Comparison of ENCODE assay signal across 15 cellular contexts in the genomic region with DNA sequence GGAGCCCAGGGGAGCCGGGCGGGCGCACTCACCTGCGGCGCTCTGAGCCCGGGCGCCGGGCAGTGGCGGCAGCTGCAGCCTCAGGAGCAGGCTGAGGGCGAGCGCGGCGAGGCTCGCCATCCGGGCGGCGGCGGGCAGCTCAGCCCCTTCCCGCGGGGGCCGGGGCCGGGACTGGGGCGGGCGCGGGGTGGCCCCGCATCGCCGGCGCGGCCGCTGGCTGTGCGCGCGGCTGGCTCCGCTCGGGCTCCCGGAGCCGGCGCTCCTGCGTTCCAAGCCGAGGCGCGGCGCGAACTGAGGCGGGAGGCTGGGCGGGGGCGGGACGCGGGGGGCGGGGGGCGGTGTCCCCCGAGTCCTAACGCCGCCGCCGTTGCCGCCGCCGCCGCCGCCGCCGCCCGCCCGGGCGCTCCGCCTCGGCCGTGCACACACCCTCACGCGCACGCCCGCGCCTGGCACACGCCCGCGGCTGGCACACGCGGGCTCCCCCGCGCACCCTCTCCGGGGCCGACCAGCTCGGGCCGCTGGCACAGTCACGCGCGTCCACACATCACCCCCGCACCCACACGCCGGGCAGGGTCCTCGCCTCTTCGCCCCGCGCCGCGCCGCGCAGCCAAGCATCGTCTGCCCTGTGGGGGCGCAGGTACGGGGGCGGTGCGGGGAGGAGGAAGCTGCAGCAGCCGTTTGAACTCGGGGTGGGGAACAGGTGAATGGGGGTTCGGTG.
DNase-seq lines count a peak whose midpoint lies in the region; ATAC-seq lines count a peak whose summit lies in the region.
"Had no signal": no experiment of that assay in that cellular context is flagged by ENCODE, and none has a peak within 500 bp of the region (broad histone marks: within the 10 kb centered on the region; RNA-seq: fewer than 3 reads in every experiment).

A gene (minus strand): TSS at position 293 of the 718 bp plus-strand sequence. CDS start 173 bp downstream, at position 120.

- H3K36me3 Mint-ChIP-seq in stimulated activated naive B cell treated with anti-CD40 and anti-IgM and Interleukin-4, amounts not matched to agents 10 μg/mL and 1 μg/mL and 100 μg/mL, for 72 hours = no peaks in the 10 kb centered on the region
- H3K36me3 Mint-ChIP-seq: activated naive CD8-positive, alpha-beta T cell treated with anti-CD3 and anti-CD28 coated beads, Interleukin-2, amount 10 ng/mL, durations not matched to agents 7 days and 5 days; naive thymus-derived CD4-positive, alpha-beta T cell had no signal

- peak within 1 kb of the TSS; percentile 81 for H3K27ac Mint-ChIP-seq in stimulated activated naive B cell treated with anti-CD40 and anti-IgM and Interleukin-4, amounts not matched to agents 10 μg/mL and 1 μg/mL and 100 μg/mL, for 72 hours
- H3K27ac Mint-ChIP-seq: activated naive CD8-positive, alpha-beta T cell treated with anti-CD3 and anti-CD28 coated beads, Interleukin-2, amount 10 ng/mL, durations not matched to agents 7 days and 5 days had no signal

- peak in 2 of 3 experiments; percentile 57 to 66 for DNase-seq in NCI-H1417 (lab: John Stamatoyannopoulos, UW)
- no peak for DNase-seq in NCI-H1417 treated with DMSO at 0.1 percent for 48 hours (lab: John Stamatoyannopoulos, UW)
- peak; percentile 73 for DNase-seq in iPS-NIHi11 (ENCODE audit: low spot score)
- no peak for DNase-seq in stimulated activated naive B cell treated with anti-CD40 and anti-IgM and Interleukin-4, amounts not matched to agents 10 μg/mL and 1 μg/mL and 100 μg/mL, for 72 hours
- DNase-seq in HuH-7 (ENCODE audit: low spot score) = no peak
- DNase-seq: activated naive CD8-positive, alpha-beta T cell treated with anti-CD3 and anti-CD28 coated beads, Interleukin-2, amount 10 ng/mL, durations not matched to agents 7 days and 5 days; colonic mucosa; islet precursor cell; naive thymus-derived CD4-positive, alpha-beta T cell; NCI-H1930; NK-92 treated with Interleukin-12 subunit alpha and Interleukin-12 subunit beta, amount 100 ng/mL, for 24 hours; substantia nigra had no signal

- peak within 1 kb of the TSS in 1 of 2 donors; percentile 6 for H3K4me3 Mint-ChIP-seq in stimulated activated naive B cell treated with anti-CD40 and anti-IgM and Interleukin-4, amounts not matched to agents 10 μg/mL and 1 μg/mL and 100 μg/mL, for 72 hours
- H3K4me3 Mint-ChIP-seq: activated naive CD8-positive, alpha-beta T cell treated with anti-CD3 and anti-CD28 coated beads, Interleukin-2, amount 10 ng/mL, durations not matched to agents 7 days and 5 days had no signal

- H3K27ac ChIP-seq in angular gyrus (ENCODE audit: low read depth, low read length) = peak within 1 kb of the TSS; percentile 29
- H3K27ac ChIP-seq: colonic mucosa had no signal

- peaks cover 4 to 16% of the 10 kb centered on the region in 2 donors for H3K4me1 Mint-ChIP-seq in stimulated activated naive B cell treated with anti-CD40 and anti-IgM and Interleukin-4, amounts not matched to agents 10 μg/mL and 1 μg/mL and 100 μg/mL, for 72 hours
- H3K4me1 Mint-ChIP-seq: activated naive CD8-positive, alpha-beta T cell treated with anti-CD3 and anti-CD28 coated beads, Interleukin-2, amount 10 ng/mL, durations not matched to agents 7 days and 5 days had no signal

- no peaks in the 10 kb centered on the region for H3K9me3 Mint-ChIP-seq in stimulated activated naive B cell treated with anti-CD40 and anti-IgM and Interleukin-4, amounts not matched to agents 10 μg/mL and 1 μg/mL and 100 μg/mL, for 72 hours
- H3K9me3 Mint-ChIP-seq: activated naive CD8-positive, alpha-beta T cell treated with anti-CD3 and anti-CD28 coated beads, Interleukin-2, amount 10 ng/mL, durations not matched to agents 7 days and 5 days had no signal

- peaks cover 53 to 66% of the 10 kb centered on the region in 2 donors for H3K27me3 Mint-ChIP-seq in stimulated activated naive B cell treated with anti-CD40 and anti-IgM and Interleukin-4, amounts not matched to agents 10 μg/mL and 1 μg/mL and 100 μg/mL, for 72 hours

- no peak for ATAC-seq in stimulated activated naive B cell treated with anti-CD40 and anti-IgM and Interleukin-4, amounts not matched to agents 10 μg/mL and 1 μg/mL and 100 μg/mL, for 72 hours (replicated peaks)
- no peak for ATAC-seq in GM21390 (IDR thresholded peaks at IDR 0.05; ENCODE audit: unreplicated experiment)
- no peak for ATAC-seq in GM21737 (IDR thresholded peaks at IDR 0.05; ENCODE audit: unreplicated experiment)
- ATAC-seq: naive thymus-derived CD4-positive, alpha-beta T cell had no signal

Comparison
In these comparisons a context has a peak if more than half of its experiments do, and no peak if none do; other contexts are left out.
1. DNase-seq: peak in NCI-H1417 (2 of 3) and iPS-NIHi11 (single experiment); none in NCI-H1417 treated with DMSO at 0.1 percent for 48 hours (single experiment), stimulated activated naive B cell treated with anti-CD40 and anti-IgM and Interleukin-4, amounts not matched to agents 10 μg/mL and 1 μg/mL and 100 μg/mL, for 72 hours (single experiment) and HuH-7 (single experiment).